Comparison of ENCODE assay signal across 15 cellular contexts in the genomic region with DNA sequence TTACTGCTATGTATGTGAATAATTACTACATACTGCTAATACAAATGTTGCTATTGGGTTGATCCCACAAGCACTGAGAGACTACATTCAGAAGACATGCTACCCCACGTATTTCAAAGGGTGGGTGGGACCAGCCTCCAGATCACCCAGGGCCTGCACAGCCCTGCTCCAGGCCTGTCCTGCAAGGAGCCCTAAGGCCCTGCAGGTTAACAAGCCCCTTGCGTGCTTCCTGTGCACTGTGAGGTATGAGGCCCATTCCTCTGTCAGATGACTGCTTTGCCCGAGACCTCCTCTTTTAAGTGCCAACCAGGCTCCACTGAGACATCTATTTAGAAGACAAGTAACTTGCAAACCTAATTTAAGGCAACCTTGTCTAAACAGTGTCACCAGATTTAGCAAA.
DNase-seq lines count a peak whose midpoint lies in the region; ATAC-seq, FAIRE-seq and TF ChIP-seq lines count a peak whose summit lies in the region.
"Had no signal": no experiment of that assay in that cellular context is flagged by ENCODE, and none has a peak within 500 bp of the region (broad histone marks: within the 10 kb centered on the region; RNA-seq: fewer than 3 reads in every experiment).

No MANE protein-coding gene starts in this region.

- peaks cover 12 to 57% (median 29%) of the 10 kb centered on the region in 4 donors for H3K4me1 ChIP-seq in liver (ENCODE audit: control insufficient read depth in 4 of 4, insufficient read depth in 4 of 4, low read length in 3 of 4)
- H3K4me1 ChIP-seq in HepG2 (ENCODE audit: insufficient read depth, low read length) = peaks cover 9% of the 10 kb centered on the region
- peaks cover 52 to 79% (median 73%) of the 10 kb centered on the region in 4 donors for H3K4me1 ChIP-seq in esophagus muscularis mucosa
- H3K4me1 ChIP-seq in rectal smooth muscle tissue (ENCODE audit: control insufficient read depth, insufficient read depth, low read length) = peaks cover 30% of the 10 kb centered on the region
- no peaks in the 10 kb centered on the region for H3K4me1 ChIP-seq in CD8-positive, alpha-beta T cell (ENCODE audit: insufficient read depth, low read length)
- H3K4me1 ChIP-seq: Caco-2 had no signal

- no peak for TF ChIP-seq CTCF in liver (IDR thresholded peaks at IDR 0.05; ENCODE audit: low read depth, low read length, missing input control)
- TF ChIP-seq CTCF in HepG2 (CRISPR knock-in tag; IDR thresholded peaks at IDR 0.05) = no peak
- TF ChIP-seq CTCF in esophagus muscularis mucosa (IDR thresholded peaks at IDR 0.05) = no peak
- no peak for TF ChIP-seq CTCF in CD8-positive, alpha-beta T cell (IDR thresholded peaks at IDR 0.05)
- TF ChIP-seq CTCF in foreskin fibroblast (IDR thresholded peaks at IDR 0.05; ENCODE audit: low read depth, low read length) = no peak

- intact Hi-C loops in HepG2 (cut with micrococcal nuclease; ENCODE audit: unreplicated experiment) = no loop called here
- intact Hi-C loops in esophagus muscularis mucosa (cut with DNase I) = no loop called here
- intact Hi-C loops in CD8-positive, alpha-beta T cell (cut with DNase I, micrococcal nuclease) = no loop called here
- intact Hi-C loops in activated CD4-positive, alpha-beta memory T cell treated with anti-CD3 and anti-CD28 coated beads for 36 hours (cut with micrococcal nuclease) = no loop called here

- POLR2A ChIA-PET in HepG2 (lab: Yijun Ruan, JAX) = no interaction called here
- POLR2A ChIA-PET in CD8-positive, alpha-beta T cell (lab: Charles Lee) = no interaction called here
- POLR2A ChIA-PET in activated CD4-positive, alpha-beta memory T cell treated with anti-CD3 and anti-CD28 coated beads for 36 hours (lab: Charles Lee) = no interaction called here

- H3K79me2 ChIP-seq in HepG2 (ENCODE audit: insufficient read depth, low read length) = no peaks in the 10 kb centered on the region

- H3K27ac Mint-ChIP-seq in CD8-positive, alpha-beta T cell = no peak overlapping the region
- H3K27ac Mint-ChIP-seq in activated CD4-positive, alpha-beta memory T cell treated with anti-CD3 and anti-CD28 coated beads for 36 hours = no peak overlapping the region

- DNase-seq in HepG2 (ENCODE audit: low spot score) = no peak
- DNase-seq in esophagus muscularis mucosa (ENCODE audit: extremely low spot score) = no peak
- DNase-seq in CD8-positive, alpha-beta T cell = no peak
- no peak for DNase-seq in foreskin fibroblast
- DNase-seq in activated CD4-positive, alpha-beta memory T cell treated with anti-CD3 and anti-CD28 coated beads for 36 hours = no peak
- no peak for DNase-seq in retina
- DNase-seq: Caco-2, HCEC 1CT, Karpas-422, MM.1S, NCI-H187 had no signal

- no peak overlapping the region for H3K4me3 Mint-ChIP-seq in CD8-positive, alpha-beta T cell
- H3K4me3 Mint-ChIP-seq in activated CD4-positive, alpha-beta memory T cell treated with anti-CD3 and anti-CD28 coated beads for 36 hours = no peak overlapping the region

- H4K20me1 ChIP-seq in HepG2 (ENCODE audit: insufficient read depth, low read length) = no peaks in the 10 kb centered on the region

- H3K27ac ChIP-seq in liver (ENCODE audit: low read depth in 1 of 2, low read length in 2 of 2) (peak overlapping the region; percentile 11 to 63), HepG2 (ENCODE audit: extremely low read length, insufficient read depth, low read length) (no peak overlapping the region), esophagus muscularis mucosa (replicated peaks in 1 of 4) (peak overlapping the region; percentile 65 to 71 (median 69)), rectal smooth muscle tissue (ENCODE audit: low read depth, low read length) (peak overlapping the region; percentile 35)
- no peak overlapping the region for H3K27ac ChIP-seq in CD8-positive, alpha-beta T cell (ENCODE audit: low read depth, low read length)
- H3K27ac ChIP-seq: A549, C4-2B had no signal

- BruUV-seq in HepG2 (replicated peaks; lab: Mats Ljungman, UMichigan) = no TSS peak

- no peaks in the 10 kb centered on the region for H3K9me3 ChIP-seq in liver (ENCODE audit: control insufficient read depth in 4 of 4, low read length in 3 of 4)
- no peaks in the 10 kb centered on the region for H3K9me3 ChIP-seq in HepG2 (ENCODE audit: low read length)
- no peaks in the 10 kb centered on the region for H3K9me3 ChIP-seq in esophagus muscularis mucosa
- H3K9me3 ChIP-seq in CD8-positive, alpha-beta T cell (ENCODE audit: low read length) = no peaks in the 10 kb centered on the region
- H3K9me3 ChIP-seq: A549 had no signal

- no peak for FAIRE-seq in HepG2 (lab: Jason Lieb, UNC)
- FAIRE-seq: A549 had no signal

- TF ChIP-seq EP300 in HepG2 (IDR thresholded peaks at IDR 0.05; ENCODE audit: low read depth in 2 of 2, low read length in 2 of 2) = no peak
- no peak for TF ChIP-seq EP300 in HepG2 (CRISPR knock-in tag; IDR thresholded peaks at IDR 0.05; ENCODE audit: borderline replicate concordance)
- TF ChIP-seq EP300 in esophagus muscularis mucosa (IDR thresholded peaks at IDR 0.05) = no peak

- no peak overlapping the region for H2AFZ ChIP-seq in HepG2 (ENCODE audit: low read length)

- H3K4me1 Mint-ChIP-seq in CD8-positive, alpha-beta T cell (ENCODE audit: low read depth) = no peaks in the 10 kb centered on the region
- peaks cover 4% of the 10 kb centered on the region for H3K4me1 Mint-ChIP-seq in activated CD4-positive, alpha-beta memory T cell treated with anti-CD3 and anti-CD28 coated beads for 36 hours (ENCODE audit: low read depth)

- TF ChIP-seq RAD21 in liver (IDR thresholded peaks at IDR 0.05) = no peak
- TF ChIP-seq RAD21 in HepG2 (CRISPR knock-in tag; IDR thresholded peaks at IDR 0.05) = no peak

- in situ Hi-C loops in HepG2 (cut with HindIII; ENCODE audit: extremely low pct_ligation_motif_present, low pct_unique_long_range_greater_than_20kb) = no loop called here

- H3K36me3 ChIP-seq in liver (ENCODE audit: control insufficient read depth in 4 of 4, insufficient read depth in 3 of 4, low read depth in 1 of 4, low read length in 3 of 4) = peaks cover 0 to 2% (median 0%) of the 10 kb centered on the region in 4 donors
- H3K36me3 ChIP-seq in HepG2 (replicated peaks in 1 of 2; ENCODE audit: control insufficient read depth in 1 of 2, insufficient read depth in 2 of 2, low read length in 2 of 2) = no peaks in the 10 kb centered on the region
- peaks cover 0 to 16% (median under 1%) of the 10 kb centered on the region in 4 donors for H3K36me3 ChIP-seq in esophagus muscularis mucosa
- no peaks in the 10 kb centered on the region for H3K36me3 ChIP-seq in rectal smooth muscle tissue (ENCODE audit: control insufficient read depth, insufficient read depth, low read length)
- no peaks in the 10 kb centered on the region for H3K36me3 ChIP-seq in CD8-positive, alpha-beta T cell (ENCODE audit: insufficient read depth, low read length)

- 97% methylated on average over 3 of the region's 3 CpGs for WGBS in liver
- WGBS in HepG2 (ENCODE audit: low lambda C conversion rate) = 86% methylated on average over 3 of the region's 3 CpGs
- WGBS in esophagus muscularis mucosa = 66% methylated on average over 3 of the region's 3 CpGs

- peaks cover 8% of the 10 kb centered on the region for H3K27me3 Mint-ChIP-seq in CD8-positive, alpha-beta T cell (ENCODE audit: low read depth)
- no peaks in the 10 kb centered on the region for H3K27me3 Mint-ChIP-seq in activated CD4-positive, alpha-beta memory T cell treated with anti-CD3 and anti-CD28 coated beads for 36 hours

- ATAC-seq in HepG2 = no peak
- ATAC-seq in CD8-positive, alpha-beta T cell = no peak

- no peak overlapping the region for H3K4me2 ChIP-seq in HepG2 (ENCODE audit: low read depth, low read length)

- no peak overlapping the region for H3K9ac ChIP-seq in liver (ENCODE audit: low read depth in 1 of 2, low read length in 2 of 2)
- no peak overlapping the region for H3K9ac ChIP-seq in HepG2 (ENCODE audit: insufficient read depth, low read depth, low read length)
- H3K9ac ChIP-seq in rectal smooth muscle tissue (ENCODE audit: low read length) = no peak overlapping the region

- CTCF ChIA-PET in HepG2 (lab: Yijun Ruan, JAX; ENCODE audit: low intra/inter-chr PET ratio, low total read pairs) = no interaction called here
- CTCF ChIA-PET in CD8-positive, alpha-beta T cell (lab: Charles Lee) = no interaction called here
- CTCF ChIA-PET in activated CD4-positive, alpha-beta memory T cell treated with anti-CD3 and anti-CD28 coated beads for 36 hours (lab: Charles Lee) = no interaction called here

- H3K27me3 ChIP-seq in liver (ENCODE audit: control insufficient read depth in 4 of 4, insufficient read depth in 4 of 4, low read length in 3 of 4) (no peaks in the 10 kb centered on the region), HepG2 (ENCODE audit: control insufficient read depth in 1 of 2, insufficient read depth in 2 of 2, low read length in 2 of 2) (no peaks in the 10 kb centered on the region), esophagus muscularis mucosa (no peaks in the 10 kb centered on the region), rectal smooth muscle tissue (ENCODE audit: control insufficient read depth, insufficient read depth, low read length) (no peaks in the 10 kb centered on the region)
- H3K27me3 ChIP-seq in CD8-positive, alpha-beta T cell (ENCODE audit: insufficient read depth, low read length) = no peaks in the 10 kb centered on the region

- no peaks in the 10 kb centered on the region for H3K36me3 Mint-ChIP-seq in CD8-positive, alpha-beta T cell
- no peaks in the 10 kb centered on the region for H3K36me3 Mint-ChIP-seq in activated CD4-positive, alpha-beta memory T cell treated with anti-CD3 and anti-CD28 coated beads for 36 hours

- no peak overlapping the region for H3K4me3 ChIP-seq in liver (ENCODE audit: low read depth in 1 of 3, low read length in 3 of 3)
- no peak overlapping the region for H3K4me3 ChIP-seq in HepG2 (replicated peaks in 1 of 3; ENCODE audit: insufficient read depth in 1 of 3, low read depth in 2 of 3, low read length in 3 of 3)
- H3K4me3 ChIP-seq in esophagus muscularis mucosa = no peak overlapping the region
- no peak overlapping the region for H3K4me3 ChIP-seq in rectal smooth muscle tissue (ENCODE audit: low read length)
- H3K4me3 ChIP-seq in CD8-positive, alpha-beta T cell (ENCODE audit: low read depth, low read length) = no peak overlapping the region
- H3K4me3 ChIP-seq in foreskin fibroblast (ENCODE audit: low read depth in 1 of 2, low read length in 2 of 2) = no peak overlapping the region
- H3K4me3 ChIP-seq: A549 had no signal

- TF ChIP-seq POLR2A in HepG2 (IDR thresholded peaks at IDR 0.05; ENCODE audit: insufficient read depth in 1 of 2, low read depth in 2 of 2, low read length in 2 of 2) (no peak), esophagus muscularis mucosa (IDR thresholded peaks at IDR 0.05; ENCODE audit: low read depth) (no peak)

- H3K9me3 Mint-ChIP-seq in CD8-positive, alpha-beta T cell = no peaks in the 10 kb centered on the region
- no peaks in the 10 kb centered on the region for H3K9me3 Mint-ChIP-seq in activated CD4-positive, alpha-beta memory T cell treated with anti-CD3 and anti-CD28 coated beads for 36 hours

Comparison
In these comparisons a context has a peak if more than half of its experiments do, and no peak if none do; other contexts are left out.
1. H3K27ac ChIP-seq: peak in liver (2 of 2), esophagus muscularis mucosa (4 of 4) and rectal smooth muscle tissue (single experiment); none in HepG2 (single experiment) and CD8-positive, alpha-beta T cell (single experiment).